In the genomic region with DNA sequence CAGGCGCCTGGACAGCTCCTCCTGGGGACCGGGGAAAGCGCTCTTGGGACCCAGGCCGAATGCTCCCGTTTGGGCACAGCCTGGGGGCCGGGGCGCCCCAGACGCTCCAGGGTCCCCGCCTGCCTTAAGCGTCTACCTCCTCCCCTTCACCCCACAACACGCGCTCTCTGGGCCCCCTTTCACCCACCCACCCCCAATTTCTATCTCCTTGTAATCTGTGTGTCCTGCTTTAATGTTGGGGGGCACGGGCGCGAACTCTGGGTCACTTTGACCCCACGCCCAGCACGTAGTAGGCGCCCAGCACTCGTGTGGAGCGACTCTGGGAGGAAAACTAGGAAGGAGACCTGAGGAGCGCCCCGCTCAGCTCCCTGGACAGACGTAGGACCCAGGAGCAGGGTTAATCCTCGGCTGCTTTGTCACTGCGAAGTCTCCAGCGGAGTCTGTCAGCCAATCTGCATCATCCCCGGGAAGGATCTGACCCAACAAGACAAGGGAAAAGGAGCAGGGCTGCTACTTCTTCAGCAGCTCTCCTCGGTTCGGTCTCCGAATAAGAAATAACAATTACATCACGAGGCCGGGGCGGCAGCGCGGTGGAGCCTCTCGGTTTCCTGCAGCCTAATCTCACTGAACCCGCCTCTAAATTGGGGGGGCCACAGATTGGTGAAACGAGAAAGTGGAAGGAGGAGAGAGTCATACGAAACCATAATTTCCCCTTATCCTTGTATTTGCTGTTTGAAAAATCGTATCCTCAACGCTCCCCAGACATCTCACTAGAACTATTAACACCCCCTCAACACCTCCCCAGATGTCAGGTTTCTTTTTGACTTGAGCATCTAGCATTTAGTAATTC, we compare ENCODE assay signal across 8 cellular contexts. TPM values are rescaled to one million over a fixed set of nuclear protein-coding genes. Genes with fewer than 3 reads are reported as not detected.
A peak's percentile ranks its signal among the peaks of the same experiment; 100 is the strongest.
DNase-seq lines count a peak whose midpoint lies in the region; ATAC-seq and TF ChIP-seq lines count a peak whose summit lies in the region.

No MANE protein-coding gene starts in this region.

- H3K27me3 ChIP-seq in SJCRH30 (no peaks in the 10 kb centered on the region), foreskin keratinocyte (no peaks in the 10 kb centered on the region)

- DNase-seq in G401 (ENCODE audit: low spot score) (peak; percentile 92), SJCRH30 (peak; percentile 83 to 90), foreskin keratinocyte (peak; percentile 49 to 67), neural crest cell (ENCODE audit: low read depth, low spot score) (peak; percentile 42), DMS153 (lab: John Stamatoyannopoulos, UW) (no peak)
- DNase-seq in activated naive CD4-positive, alpha-beta T cell (lab: John Stamatoyannopoulos, UW): peak; percentile 49 to 75 (median 55)
- DNase-seq in stimulated activated naive CD8-positive, alpha-beta T cell treated with anti-CD3 and anti-CD28 coated beads, Interleukin-15, Interleukin-2, amounts not matched to agents 100 U/mL and 50 U/mL, for 24 hours: peak; percentile 75

- H3K9me3 Mint-ChIP-seq in neural crest cell: no peaks in the 10 kb centered on the region

- peak overlapping the region; percentile 100 for H3K4me3 Mint-ChIP-seq in neural crest cell

- no peak for TF ChIP-seq CTCF in foreskin keratinocyte (conservative IDR thresholded peaks at IDR 0.05)
- no peak for TF ChIP-seq CTCF in neural crest cell (conservative IDR thresholded peaks at IDR 0.05)

- H3K27ac ChIP-seq in SJCRH30 (peak overlapping the region; percentile 93), foreskin keratinocyte (peak overlapping the region; percentile 94)

- H3K4me1 ChIP-seq in SJCRH30 (peaks cover 19% of the 10 kb centered on the region; the same call in 1 of the 2 replicates), foreskin keratinocyte (peaks cover 12% of the 10 kb centered on the region)

- H3K36me3 ChIP-seq in SJCRH30: no peaks in the 10 kb centered on the region

- ATAC-seq in HG03159 (IDR thresholded peaks at IDR 0.05; ENCODE audit: unreplicated experiment) (peak; percentile 29), foreskin keratinocyte (peak; percentile 51)
- peak; percentile 42 for ATAC-seq in stimulated activated naive CD8-positive, alpha-beta T cell treated with anti-CD3 and anti-CD28 coated beads, Interleukin-15, Interleukin-2, amounts not matched to agents 100 U/mL and 50 U/mL, for 24 hours

- in situ Hi-C loops in G401 (cut with HindIII; ENCODE audit: low sequenced_read_pairs): no loop called here

- no peaks in the 10 kb centered on the region for H3K36me3 Mint-ChIP-seq in neural crest cell (ENCODE audit: low read depth)

- H3K9me3 ChIP-seq in SJCRH30 (replicated peaks): no peaks in the 10 kb centered on the region

- no peaks in the 10 kb centered on the region for H3K27me3 Mint-ChIP-seq in neural crest cell (ENCODE audit: low read depth)

- H3K4me3 ChIP-seq in SJCRH30: peak overlapping the region; percentile 99

- H3K27ac Mint-ChIP-seq in neural crest cell (ENCODE audit: unreplicated experiment): peak overlapping the region; percentile 100

- H3K4me1 Mint-ChIP-seq in neural crest cell: peaks cover 46% of the 10 kb centered on the region

RNA-seq across cellular contexts. Expression of a gene that starts 0.8 kb away (rescaled TPM):
- total RNA-seq in G401 (2014; rRNA removed; shearing (Covaris generic)): 33.5 and 56.4 TPM in 2 replicates
- total RNA-seq in SJCRH30 (2014; rRNA removed; shearing (Covaris generic)): 69.4 and 76.0 TPM in 2 replicates
- total RNA-seq in foreskin keratinocyte: 28.4 and 41.9 TPM in 2 replicates
- 3.5 and 4.5 TPM in 2 replicates for polyA plus RNA-seq in foreskin keratinocyte
- total RNA-seq in neural crest cell: 72.0 and 73.8 TPM in 2 replicates
